ENCODE assay signal across 9 cellular contexts in genomic region chr13:113382542-113382941, GRCh38. TPM values are rescaled to one million over a fixed set of nuclear protein-coding genes. Genes with fewer than 3 reads are reported as not detected.
DNase-seq lines count a peak whose midpoint lies in the region; TF ChIP-seq lines count a peak whose summit lies in the region.
"Not testable (repeated sequence)": the region's sequence is repeated elsewhere in the genome, so short reads cannot be mapped to it uniquely, and the experiment has no call there.
"Had no signal": no experiment of that assay in that cellular context is flagged by ENCODE, and none has a peak within 500 bp of the region (broad histone marks: within the 10 kb centered on the region; RNA-seq: fewer than 3 reads in every experiment).

No MANE protein-coding gene starts in this region.

- H3K9me3 ChIP-seq in HEK293 (ENCODE audit: control insufficient read depth, insufficient read depth, low read depth, low read length): not testable (repeated sequence)
- peaks cover 35% of the 10 kb centered on the region for H3K9me3 ChIP-seq in neural progenitor cell (ENCODE audit: low read depth)

- not testable (repeated sequence) for H2AFZ ChIP-seq in neural progenitor cell (replicated peaks)

- CTCF ChIA-PET in HEK293 (lab: Yijun Ruan, JAX): interaction anchor here (0.6 kb wide), 2 partner anchors 14 to 793 kb away, joined by 3 to 5 read pairs; no protein-coding TSS in a partner anchor

- H3K4me3 ChIP-seq in HEK293 (ENCODE audit: low read depth, low read length); neural progenitor cell: not testable (repeated sequence)

- H4K20me1 ChIP-seq in neural progenitor cell (ENCODE audit: low read depth): not testable (repeated sequence)

- H3K4me2 ChIP-seq in neural progenitor cell: not testable (repeated sequence)

- peaks cover 60% of the 10 kb centered on the region for H3K9me3 Mint-ChIP-seq in neural progenitor cell
- peaks cover 45% of the 10 kb centered on the region for H3K9me3 Mint-ChIP-seq in progenitor cell of endocrine pancreas (ENCODE audit: low read depth)

- not testable (repeated sequence) for H3K36me3 ChIP-seq in HEK293 (ENCODE audit: control insufficient read depth in 2 of 2, insufficient read depth in 1 of 2, low read length in 2 of 2); neural progenitor cell

- not testable (repeated sequence) for H3K79me2 ChIP-seq in neural progenitor cell (ENCODE audit: low read depth)

- not testable (repeated sequence) for DNase-seq in neural progenitor cell (ENCODE audit: low spot score); progenitor cell of endocrine pancreas (ENCODE audit: low spot score, unreplicated experiment)

- not testable (repeated sequence) for H3F3A ChIP-seq in neural progenitor cell (ENCODE audit: low read depth)

- H3K27me3 Mint-ChIP-seq in neural progenitor cell (ENCODE audit: insufficient read depth, low read depth): peaks cover 16% of the 10 kb centered on the region
- H3K27me3 Mint-ChIP-seq in progenitor cell of endocrine pancreas: not testable (repeated sequence)

- H3K4me3 Mint-ChIP-seq in neural progenitor cell: peak overlapping the region; percentile 21
- H3K4me3 Mint-ChIP-seq in progenitor cell of endocrine pancreas (ENCODE audit: low read depth): not testable (repeated sequence)

- TF ChIP-seq CTCF in C4-2B (conservative IDR thresholded peaks at IDR 0.05); HEK293 (tag by site-specific recombination; IDR thresholded peaks at IDR 0.05); neural progenitor cell (IDR thresholded peaks at IDR 0.05); progenitor cell of endocrine pancreas (IDR thresholded peaks at IDR 0.05; ENCODE audit: unreplicated experiment): not testable (repeated sequence)

- H3K36me3 Mint-ChIP-seq in neural progenitor cell: not testable (repeated sequence)
- H3K36me3 Mint-ChIP-seq in progenitor cell of endocrine pancreas (ENCODE audit: insufficient read depth): peaks cover 24% of the 10 kb centered on the region

- H3K4me1 Mint-ChIP-seq in neural progenitor cell; progenitor cell of endocrine pancreas (ENCODE audit: low read depth): not testable (repeated sequence)

- POLR2A ChIA-PET in HEK293 (lab: Yijun Ruan, JAX): not testable (repeated sequence)

- not testable (repeated sequence) for H3K9ac ChIP-seq in neural progenitor cell

- H3K27me3 ChIP-seq in neural progenitor cell: not testable (repeated sequence)

- peak overlapping the region; percentile 71 for H3K27ac ChIP-seq in C4-2B
- H3K27ac ChIP-seq in HEK293 (ENCODE audit: extremely low read depth, low read depth, low read length); neural progenitor cell: not testable (repeated sequence)

- not testable (repeated sequence) for H3K4me1 ChIP-seq in HEK293 (ENCODE audit: control insufficient read depth, insufficient read depth, low read length); neural progenitor cell

- not testable (repeated sequence) for H3K27ac Mint-ChIP-seq in neural progenitor cell
- peak overlapping the region; percentile 8 for H3K27ac Mint-ChIP-seq in progenitor cell of endocrine pancreas

TF ChIP-seq in HEK293, 187 proteins besides CTCF, POLR2A, EP300 and RAD21:
- peak; percentile 100 for TF ChIP-seq ZNF558 (tag by site-specific recombination; IDR thresholded peaks at IDR 0.05)
- TF ChIP-seq, protein P1, sequence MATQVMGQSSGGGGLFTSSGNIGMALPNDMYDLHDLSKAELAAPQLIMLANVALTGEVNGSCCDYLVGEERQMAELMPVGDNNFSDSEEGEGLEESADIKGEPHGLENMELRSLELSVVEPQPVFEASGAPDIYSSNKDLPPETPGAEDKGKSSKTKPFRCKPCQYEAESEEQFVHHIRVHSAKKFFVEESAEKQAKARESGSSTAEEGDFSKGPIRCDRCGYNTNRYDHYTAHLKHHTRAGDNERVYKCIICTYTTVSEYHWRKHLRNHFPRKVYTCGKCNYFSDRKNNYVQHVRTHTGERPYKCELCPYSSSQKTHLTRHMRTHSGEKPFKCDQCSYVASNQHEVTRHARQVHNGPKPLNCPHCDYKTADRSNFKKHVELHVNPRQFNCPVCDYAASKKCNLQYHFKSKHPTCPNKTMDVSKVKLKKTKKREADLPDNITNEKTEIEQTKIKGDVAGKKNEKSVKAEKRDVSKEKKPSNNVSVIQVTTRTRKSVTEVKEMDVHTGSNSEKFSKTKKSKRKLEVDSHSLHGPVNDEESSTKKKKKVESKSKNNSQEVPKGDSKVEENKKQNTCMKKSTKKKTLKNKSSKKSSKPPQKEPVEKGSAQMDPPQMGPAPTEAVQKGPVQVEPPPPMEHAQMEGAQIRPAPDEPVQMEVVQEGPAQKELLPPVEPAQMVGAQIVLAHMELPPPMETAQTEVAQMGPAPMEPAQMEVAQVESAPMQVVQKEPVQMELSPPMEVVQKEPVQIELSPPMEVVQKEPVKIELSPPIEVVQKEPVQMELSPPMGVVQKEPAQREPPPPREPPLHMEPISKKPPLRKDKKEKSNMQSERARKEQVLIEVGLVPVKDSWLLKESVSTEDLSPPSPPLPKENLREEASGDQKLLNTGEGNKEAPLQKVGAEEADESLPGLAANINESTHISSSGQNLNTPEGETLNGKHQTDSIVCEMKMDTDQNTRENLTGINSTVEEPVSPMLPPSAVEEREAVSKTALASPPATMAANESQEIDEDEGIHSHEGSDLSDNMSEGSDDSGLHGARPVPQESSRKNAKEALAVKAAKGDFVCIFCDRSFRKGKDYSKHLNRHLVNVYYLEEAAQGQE (tag by site-specific recombination; IDR thresholded peaks at IDR 0.05): 0 out of 2 replicates have a peak, but pooled peaks have one; percentile 8

RNA-seq across cellular contexts. Expression of gene GRTP1, which starts 18.6 kb away (rescaled TPM):
- total RNA-seq in neural progenitor cell (ENCODE audit: low replicate concordance): 14.8 and 19.3 TPM in 2 replicates
- 22.6 and 26.1 TPM in 2 replicates for total RNA-seq in progenitor cell of endocrine pancreas
- total RNA-seq: A172; B cell; CD4-positive, CD25-positive, alpha-beta regulatory T cell; CD8-positive, alpha-beta memory T cell; CD8-positive, alpha-beta T cell had no signal
